In the genomic region with DNA sequence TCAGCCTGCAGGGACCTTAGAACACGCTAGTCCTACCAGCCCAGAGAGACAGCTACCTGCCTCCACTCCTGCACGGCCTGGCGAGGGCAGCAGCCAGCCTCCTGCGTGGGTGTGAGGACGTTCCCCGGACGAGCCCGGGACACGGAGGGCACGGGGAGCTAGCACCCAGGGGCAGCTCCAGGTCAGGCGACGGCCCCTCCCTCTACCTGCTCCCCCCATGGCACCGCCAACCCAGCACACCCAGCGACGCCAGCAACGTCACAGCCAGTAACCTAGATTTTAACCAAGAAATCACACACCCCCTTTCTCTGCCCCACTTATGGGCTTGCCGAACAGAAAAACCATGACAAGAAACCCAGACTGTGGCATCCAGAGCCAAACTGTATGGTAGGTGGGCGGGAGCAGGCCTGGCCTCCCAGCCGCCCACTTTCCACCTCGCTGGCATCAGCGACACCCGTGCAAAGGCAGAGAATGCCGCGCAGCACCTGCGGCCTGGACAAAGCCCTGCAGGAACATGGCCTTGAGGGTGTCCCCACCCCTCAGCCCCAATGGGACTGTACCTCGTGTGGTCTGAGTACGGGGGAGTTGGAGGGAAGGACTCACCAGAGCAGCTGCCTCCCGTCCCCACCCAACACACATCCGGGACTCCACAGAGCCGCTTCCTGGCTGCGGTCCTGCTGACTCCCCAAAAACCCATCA, we compare ENCODE assay signal across 2 cellular contexts.
TF ChIP-seq lines count a peak whose summit lies in the region.

No MANE protein-coding gene starts in this region.

TF ChIP-seq in WTC11, 78 proteins besides CTCF, POLR2A, EP300 and RAD21:
- TF ChIP-seq, protein P1, sequence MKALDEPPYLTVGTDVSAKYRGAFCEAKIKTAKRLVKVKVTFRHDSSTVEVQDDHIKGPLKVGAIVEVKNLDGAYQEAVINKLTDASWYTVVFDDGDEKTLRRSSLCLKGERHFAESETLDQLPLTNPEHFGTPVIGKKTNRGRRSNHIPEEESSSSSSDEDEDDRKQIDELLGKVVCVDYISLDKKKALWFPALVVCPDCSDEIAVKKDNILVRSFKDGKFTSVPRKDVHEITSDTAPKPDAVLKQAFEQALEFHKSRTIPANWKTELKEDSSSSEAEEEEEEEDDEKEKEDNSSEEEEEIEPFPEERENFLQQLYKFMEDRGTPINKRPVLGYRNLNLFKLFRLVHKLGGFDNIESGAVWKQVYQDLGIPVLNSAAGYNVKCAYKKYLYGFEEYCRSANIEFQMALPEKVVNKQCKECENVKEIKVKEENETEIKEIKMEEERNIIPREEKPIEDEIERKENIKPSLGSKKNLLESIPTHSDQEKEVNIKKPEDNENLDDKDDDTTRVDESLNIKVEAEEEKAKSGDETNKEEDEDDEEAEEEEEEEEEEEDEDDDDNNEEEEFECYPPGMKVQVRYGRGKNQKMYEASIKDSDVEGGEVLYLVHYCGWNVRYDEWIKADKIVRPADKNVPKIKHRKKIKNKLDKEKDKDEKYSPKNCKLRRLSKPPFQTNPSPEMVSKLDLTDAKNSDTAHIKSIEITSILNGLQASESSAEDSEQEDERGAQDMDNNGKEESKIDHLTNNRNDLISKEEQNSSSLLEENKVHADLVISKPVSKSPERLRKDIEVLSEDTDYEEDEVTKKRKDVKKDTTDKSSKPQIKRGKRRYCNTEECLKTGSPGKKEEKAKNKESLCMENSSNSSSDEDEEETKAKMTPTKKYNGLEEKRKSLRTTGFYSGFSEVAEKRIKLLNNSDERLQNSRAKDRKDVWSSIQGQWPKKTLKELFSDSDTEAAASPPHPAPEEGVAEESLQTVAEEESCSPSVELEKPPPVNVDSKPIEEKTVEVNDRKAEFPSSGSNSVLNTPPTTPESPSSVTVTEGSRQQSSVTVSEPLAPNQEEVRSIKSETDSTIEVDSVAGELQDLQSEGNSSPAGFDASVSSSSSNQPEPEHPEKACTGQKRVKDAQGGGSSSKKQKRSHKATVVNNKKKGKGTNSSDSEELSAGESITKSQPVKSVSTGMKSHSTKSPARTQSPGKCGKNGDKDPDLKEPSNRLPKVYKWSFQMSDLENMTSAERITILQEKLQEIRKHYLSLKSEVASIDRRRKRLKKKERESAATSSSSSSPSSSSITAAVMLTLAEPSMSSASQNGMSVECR (CRISPR knock-in tag; IDR thresholded peaks at IDR 0.05; ENCODE audit: borderline replicate concordance) = no peak
- no peak for TF ChIP-seq OVOL2 (CRISPR knock-in tag; IDR thresholded peaks at IDR 0.05; ENCODE audit: borderline replicate concordance)
TF ChIP-seq in WTC11: peak in this region for 0.

TF ChIP-seq in GM23338, 12 proteins besides CTCF, POLR2A, EP300 and RAD21 (continued from another document):
- TF ChIP-seq, protein P2, sequence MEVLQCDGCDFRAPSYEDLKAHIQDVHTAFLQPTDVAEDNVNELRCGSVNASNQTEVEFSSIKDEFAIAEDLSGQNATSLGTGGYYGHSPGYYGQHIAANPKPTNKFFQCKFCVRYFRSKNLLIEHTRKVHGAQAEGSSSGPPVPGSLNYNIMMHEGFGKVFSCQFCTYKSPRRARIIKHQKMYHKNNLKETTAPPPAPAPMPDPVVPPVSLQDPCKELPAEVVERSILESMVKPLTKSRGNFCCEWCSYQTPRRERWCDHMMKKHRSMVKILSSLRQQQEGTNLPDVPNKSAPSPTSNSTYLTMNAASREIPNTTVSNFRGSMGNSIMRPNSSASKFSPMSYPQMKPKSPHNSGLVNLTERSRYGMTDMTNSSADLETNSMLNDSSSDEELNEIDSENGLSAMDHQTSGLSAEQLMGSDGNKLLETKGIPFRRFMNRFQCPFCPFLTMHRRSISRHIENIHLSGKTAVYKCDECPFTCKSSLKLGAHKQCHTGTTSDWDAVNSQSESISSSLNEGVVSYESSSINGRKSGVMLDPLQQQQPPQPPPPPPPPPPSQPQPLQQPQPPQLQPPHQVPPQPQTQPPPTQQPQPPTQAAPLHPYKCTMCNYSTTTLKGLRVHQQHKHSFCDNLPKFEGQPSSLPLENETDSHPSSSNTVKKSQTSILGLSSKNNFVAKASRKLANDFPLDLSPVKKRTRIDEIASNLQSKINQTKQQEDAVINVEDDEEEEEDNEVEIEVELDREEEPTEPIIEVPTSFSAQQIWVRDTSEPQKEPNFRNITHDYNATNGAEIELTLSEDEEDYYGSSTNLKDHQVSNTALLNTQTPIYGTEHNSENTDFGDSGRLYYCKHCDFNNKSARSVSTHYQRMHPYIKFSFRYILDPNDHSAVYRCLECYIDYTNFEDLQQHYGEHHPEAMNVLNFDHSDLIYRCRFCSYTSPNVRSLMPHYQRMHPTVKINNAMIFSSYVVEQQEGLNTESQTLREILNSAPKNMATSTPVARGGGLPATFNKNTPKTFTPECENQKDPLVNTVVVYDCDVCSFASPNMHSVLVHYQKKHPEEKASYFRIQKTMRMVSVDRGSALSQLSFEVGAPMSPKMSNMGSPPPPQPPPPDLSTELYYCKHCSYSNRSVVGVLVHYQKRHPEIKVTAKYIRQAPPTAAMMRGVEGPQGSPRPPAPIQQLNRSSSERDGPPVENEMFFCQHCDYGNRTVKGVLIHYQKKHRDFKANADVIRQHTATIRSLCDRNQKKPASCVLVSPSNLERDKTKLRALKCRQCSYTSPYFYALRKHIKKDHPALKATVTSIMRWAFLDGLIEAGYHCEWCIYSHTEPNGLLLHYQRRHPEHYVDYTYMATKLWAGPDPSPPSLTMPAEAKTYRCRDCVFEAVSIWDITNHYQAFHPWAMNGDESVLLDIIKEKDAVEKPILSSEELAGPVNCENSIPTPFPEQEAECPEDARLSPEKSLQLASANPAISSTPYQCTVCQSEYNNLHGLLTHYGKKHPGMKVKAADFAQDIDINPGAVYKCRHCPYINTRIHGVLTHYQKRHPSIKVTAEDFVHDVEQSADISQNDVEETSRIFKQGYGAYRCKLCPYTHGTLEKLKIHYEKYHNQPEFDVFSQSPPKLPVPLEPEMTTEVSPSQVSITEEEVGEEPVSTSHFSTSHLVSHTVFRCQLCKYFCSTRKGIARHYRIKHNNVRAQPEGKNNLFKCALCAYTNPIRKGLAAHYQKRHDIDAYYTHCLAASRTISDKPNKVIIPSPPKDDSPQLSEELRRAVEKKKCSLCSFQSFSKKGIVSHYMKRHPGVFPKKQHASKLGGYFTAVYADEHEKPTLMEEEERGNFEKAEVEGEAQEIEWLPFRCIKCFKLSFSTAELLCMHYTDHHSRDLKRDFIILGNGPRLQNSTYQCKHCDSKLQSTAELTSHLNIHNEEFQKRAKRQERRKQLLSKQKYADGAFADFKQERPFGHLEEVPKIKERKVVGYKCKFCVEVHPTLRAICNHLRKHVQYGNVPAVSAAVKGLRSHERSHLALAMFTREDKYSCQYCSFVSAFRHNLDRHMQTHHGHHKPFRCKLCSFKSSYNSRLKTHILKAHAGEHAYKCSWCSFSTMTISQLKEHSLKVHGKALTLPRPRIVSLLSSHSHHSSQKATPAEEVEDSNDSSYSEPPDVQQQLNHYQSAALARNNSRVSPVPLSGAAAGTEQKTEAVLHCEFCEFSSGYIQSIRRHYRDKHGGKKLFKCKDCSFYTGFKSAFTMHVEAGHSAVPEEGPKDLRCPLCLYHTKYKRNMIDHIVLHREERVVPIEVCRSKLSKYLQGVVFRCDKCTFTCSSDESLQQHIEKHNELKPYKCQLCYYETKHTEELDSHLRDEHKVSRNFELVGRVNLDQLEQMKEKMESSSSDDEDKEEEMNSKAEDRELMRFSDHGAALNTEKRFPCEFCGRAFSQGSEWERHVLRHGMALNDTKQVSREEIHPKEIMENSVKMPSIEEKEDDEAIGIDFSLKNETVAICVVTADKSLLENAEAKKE (CRISPR knock-in tag; IDR thresholded peaks at IDR 0.05) = no peak
- TF ChIP-seq CREB1 (CRISPR knock-in tag; IDR thresholded peaks at IDR 0.05; ENCODE audit: low read depth) (no peak), EZH2 (IDR thresholded peaks at IDR 0.05; ENCODE audit: low read depth, unreplicated experiment) (no peak), NANOG (IDR thresholded peaks at IDR 0.05; ENCODE audit: borderline replicate concordance) (no peak)
